ENCODE assay signal across 22 cellular contexts in the genomic region with DNA sequence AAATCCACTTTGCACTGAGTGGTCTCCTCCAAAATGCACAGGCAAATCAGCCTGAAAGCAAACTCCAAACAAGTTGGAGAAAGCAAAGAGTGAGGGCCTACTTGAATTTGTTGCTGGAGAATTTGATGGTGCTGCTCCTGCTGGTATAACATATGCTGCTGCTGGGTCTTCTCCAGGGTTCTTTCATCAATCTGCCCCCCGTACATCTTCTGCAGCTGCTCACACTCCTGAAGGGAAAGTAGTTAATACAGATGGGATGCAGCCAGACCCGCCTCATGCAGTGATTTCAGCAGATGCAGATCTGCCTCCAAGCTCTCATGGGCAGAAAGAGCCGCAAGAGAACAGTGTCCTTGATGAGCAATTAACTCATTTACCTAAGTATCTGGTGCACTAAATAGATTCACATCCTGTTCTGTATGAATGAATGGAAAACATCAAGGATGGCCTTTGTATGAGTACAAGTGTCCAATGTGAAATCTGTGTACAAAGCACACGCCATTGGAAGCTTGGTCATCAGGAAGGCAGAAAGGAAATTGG. TPM values are rescaled to one million over a fixed set of nuclear protein-coding genes. Genes with fewer than 3 reads are reported as not detected.
"Had no signal": no experiment of that assay in that cellular context is flagged by ENCODE, and none has a peak within 500 bp of the region (broad histone marks: within the 10 kb centered on the region; RNA-seq: fewer than 3 reads in every experiment).

No MANE protein-coding gene starts in this region.

- H3K27ac Mint-ChIP-seq: activated naive CD8-positive, alpha-beta T cell treated with anti-CD3 and anti-CD28 coated beads, Interleukin-2, amount 50 U/mL, for 24 hours; nephron; progenitor cell of endocrine pancreas; stimulated activated naive CD8-positive, alpha-beta T cell treated with anti-CD3 and anti-CD28 coated beads, Interleukin-15, amount 100 ng/mL, for 72 hours had no signal

- ATAC-seq: activated CD8-positive, alpha-beta memory T cell treated with anti-CD3 and anti-CD28 coated beads, Interleukin-2, amount 10 ng/mL, durations not matched to agents 7 days and 5 days; activated naive CD8-positive, alpha-beta T cell treated with anti-CD3 and anti-CD28 coated beads, Interleukin-2, amount 50 U/mL, for 24 hours; gastrocnemius medialis; stimulated activated naive CD8-positive, alpha-beta T cell treated with anti-CD3 and anti-CD28 coated beads, Interleukin-15, amount 100 ng/mL, for 72 hours had no signal

- H3K4me1 ChIP-seq: colonic mucosa, testis, upper lobe of left lung had no signal

- H3K4me3 ChIP-seq: colonic mucosa, gastrocnemius medialis, left ventricle myocardium inferior, testis, upper lobe of left lung had no signal

- DNase-seq: activated CD4-positive, alpha-beta memory T cell treated with anti-CD3 and anti-CD28 coated beads for 36 hours; activated CD8-positive, alpha-beta memory T cell treated with anti-CD3 and anti-CD28 coated beads, Interleukin-2, amount 10 ng/mL, durations not matched to agents 7 days and 5 days; activated effector memory CD4-positive, alpha-beta T cell treated with Interleukin-2 at 50 U/mL for 16 hours; activated naive CD4-positive, alpha-beta T cell treated with anti-CD3 and anti-CD28 coated beads, Interleukin-2, amount 10 ng/mL, durations not matched to agents 7 days and 5 days; activated naive CD8-positive, alpha-beta T cell treated with anti-CD3 and anti-CD28 coated beads, Interleukin-2, amount 50 U/mL, for 24 hours; caudate nucleus; colonic mucosa; gastrocnemius medialis; head of caudate nucleus; left ventricle myocardium inferior; midbrain; occipital lobe; stimulated activated CD4-positive, alpha-beta T cell treated with anti-CD3 and anti-CD28 coated beads, Interleukin-2, amount 100 ng/mL, for 24 hours; stimulated activated naive CD8-positive, alpha-beta T cell treated with anti-CD3 and anti-CD28 coated beads, Interleukin-15, amount 100 ng/mL, for 72 hours; T-helper 2 cell; testis; upper lobe of left lung had no signal

- H3K9me3 ChIP-seq: colonic mucosa, gastrocnemius medialis, left ventricle myocardium inferior, testis, upper lobe of left lung had no signal

- H3K4me1 Mint-ChIP-seq: activated naive CD8-positive, alpha-beta T cell treated with anti-CD3 and anti-CD28 coated beads, Interleukin-2, amount 50 U/mL, for 24 hours; brain; nephron; stimulated activated naive CD8-positive, alpha-beta T cell treated with anti-CD3 and anti-CD28 coated beads, Interleukin-15, amount 100 ng/mL, for 72 hours had no signal

- H3K9me3 Mint-ChIP-seq: activated CD4-positive, alpha-beta memory T cell treated with anti-CD3 and anti-CD28 coated beads for 36 hours; activated naive CD4-positive, alpha-beta T cell treated with anti-CD3 and anti-CD28 coated beads, Interleukin-2, amount 10 ng/mL, durations not matched to agents 7 days and 5 days; activated naive CD8-positive, alpha-beta T cell treated with anti-CD3 and anti-CD28 coated beads, Interleukin-2, amount 50 U/mL, for 24 hours; brain; nephron; stimulated activated naive CD8-positive, alpha-beta T cell treated with anti-CD3 and anti-CD28 coated beads, Interleukin-15, amount 100 ng/mL, for 72 hours had no signal

- H3K27me3 ChIP-seq: colonic mucosa, gastrocnemius medialis, testis, upper lobe of left lung had no signal

- H3K4me3 Mint-ChIP-seq: activated CD4-positive, alpha-beta memory T cell treated with anti-CD3 and anti-CD28 coated beads for 36 hours; activated CD8-positive, alpha-beta memory T cell treated with anti-CD3 and anti-CD28 coated beads, Interleukin-2, amount 10 ng/mL, durations not matched to agents 7 days and 5 days; activated naive CD4-positive, alpha-beta T cell treated with anti-CD3 and anti-CD28 coated beads, Interleukin-2, amount 10 ng/mL, durations not matched to agents 7 days and 5 days; activated naive CD8-positive, alpha-beta T cell treated with anti-CD3 and anti-CD28 coated beads, Interleukin-2, amount 50 U/mL, for 24 hours; brain; nephron; stimulated activated naive CD8-positive, alpha-beta T cell treated with anti-CD3 and anti-CD28 coated beads, Interleukin-15, amount 100 ng/mL, for 72 hours had no signal

- H3K27ac ChIP-seq: colonic mucosa, gastrocnemius medialis, left ventricle myocardium inferior, testis, upper lobe of left lung had no signal

- H3K27me3 Mint-ChIP-seq: activated CD4-positive, alpha-beta memory T cell treated with anti-CD3 and anti-CD28 coated beads for 36 hours; activated CD8-positive, alpha-beta memory T cell treated with anti-CD3 and anti-CD28 coated beads, Interleukin-2, amount 10 ng/mL, durations not matched to agents 7 days and 5 days; activated naive CD4-positive, alpha-beta T cell treated with anti-CD3 and anti-CD28 coated beads, Interleukin-2, amount 10 ng/mL, durations not matched to agents 7 days and 5 days; activated naive CD8-positive, alpha-beta T cell treated with anti-CD3 and anti-CD28 coated beads, Interleukin-2, amount 50 U/mL, for 24 hours; progenitor cell of endocrine pancreas; stimulated activated naive CD8-positive, alpha-beta T cell treated with anti-CD3 and anti-CD28 coated beads, Interleukin-15, amount 100 ng/mL, for 72 hours had no signal

RNA-seq across cellular contexts. Expression of gene APOA1, which starts 24.7 kb away (rescaled TPM):
- total RNA-seq: kidney epithelial cell, mammary epithelial cell had no signal

RNA-seq across cellular contexts. Expression of gene APOC3, which starts 32.5 kb away (rescaled TPM):
- total RNA-seq: activated CD4-positive, alpha-beta memory T cell treated with anti-CD3 and anti-CD28 coated beads for 36 hours; activated CD8-positive, alpha-beta memory T cell treated with anti-CD3 and anti-CD28 coated beads, Interleukin-2, amount 10 ng/mL, durations not matched to agents 7 days and 5 days; kidney epithelial cell; left ventricle myocardium inferior; mammary epithelial cell; occipital lobe had no signal

RNA-seq across cellular contexts. Expression of gene APOA4, which starts 39.1 kb away (rescaled TPM):
- total RNA-seq: activated CD4-positive, alpha-beta memory T cell treated with anti-CD3 and anti-CD28 coated beads for 36 hours; activated CD8-positive, alpha-beta memory T cell treated with anti-CD3 and anti-CD28 coated beads, Interleukin-2, amount 10 ng/mL, durations not matched to agents 7 days and 5 days; colonic mucosa; kidney epithelial cell; left ventricle myocardium inferior; mammary epithelial cell; occipital lobe; progenitor cell of endocrine pancreas; testis; upper lobe of left lung had no signal
